ENCODE assay signal across 1 cellular context in the genomic region with DNA sequence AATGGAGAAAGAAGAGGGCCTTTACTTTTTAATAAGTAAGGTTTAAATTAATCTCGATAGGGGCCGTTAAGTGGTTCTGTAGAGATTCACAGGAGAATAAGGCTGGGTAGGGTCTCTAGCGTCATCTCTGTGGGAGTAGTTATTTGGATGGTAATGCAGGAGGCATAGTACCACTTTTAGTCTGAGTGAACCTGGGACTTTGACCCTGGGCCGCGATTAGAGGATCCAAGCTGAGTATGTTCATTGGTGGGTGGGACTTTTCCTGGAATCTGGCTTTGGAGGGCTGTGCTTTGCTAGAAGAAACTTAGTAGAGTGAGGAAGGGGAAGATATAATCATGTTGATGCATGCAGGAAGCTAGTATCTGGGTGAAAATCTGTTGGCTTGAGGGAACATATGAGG.
TF ChIP-seq lines count a peak whose summit lies in the region.

No MANE protein-coding gene starts in this region.

TF ChIP-seq in HepG2, 621 proteins besides CTCF, POLR2A, EP300 and RAD21 (continued from another document):
- TF ChIP-seq BORCS8-MEF2B (CRISPR knock-in tag; IDR thresholded peaks at IDR 0.05): no peak
- TF ChIP-seq ZSCAN21 (CRISPR knock-in tag; IDR thresholded peaks at IDR 0.05; ENCODE audit: borderline replicate concordance): peak; percentile 57; the same call in 1 of the 2 replicates
- peak; percentile 66 for TF ChIP-seq ZMYM4 (CRISPR knock-in tag; IDR thresholded peaks at IDR 0.05)
- no peak for TF ChIP-seq SOX6 (IDR thresholded peaks at IDR 0.05)
- peak; percentile 28 for TF ChIP-seq SOX6 (CRISPR knock-in tag; IDR thresholded peaks at IDR 0.05)
- TF ChIP-seq ZNF775 (CRISPR knock-in tag; IDR thresholded peaks at IDR 0.05; ENCODE audit: borderline replicate concordance): peak; percentile 59; the same call in 1 of the 2 replicates
- peak; percentile 63; the same call in 1 of the 2 replicates for TF ChIP-seq ZNF644 (CRISPR knock-in tag; IDR thresholded peaks at IDR 0.05; ENCODE audit: low read depth)
- TF ChIP-seq CBX2 (IDR thresholded peaks at IDR 0.05; ENCODE audit: low read depth, low read length): no peak
- TF ChIP-seq CBX2 (CRISPR knock-in tag; IDR thresholded peaks at IDR 0.05; ENCODE audit: low read depth): no peak
- TF ChIP-seq, protein P1, sequence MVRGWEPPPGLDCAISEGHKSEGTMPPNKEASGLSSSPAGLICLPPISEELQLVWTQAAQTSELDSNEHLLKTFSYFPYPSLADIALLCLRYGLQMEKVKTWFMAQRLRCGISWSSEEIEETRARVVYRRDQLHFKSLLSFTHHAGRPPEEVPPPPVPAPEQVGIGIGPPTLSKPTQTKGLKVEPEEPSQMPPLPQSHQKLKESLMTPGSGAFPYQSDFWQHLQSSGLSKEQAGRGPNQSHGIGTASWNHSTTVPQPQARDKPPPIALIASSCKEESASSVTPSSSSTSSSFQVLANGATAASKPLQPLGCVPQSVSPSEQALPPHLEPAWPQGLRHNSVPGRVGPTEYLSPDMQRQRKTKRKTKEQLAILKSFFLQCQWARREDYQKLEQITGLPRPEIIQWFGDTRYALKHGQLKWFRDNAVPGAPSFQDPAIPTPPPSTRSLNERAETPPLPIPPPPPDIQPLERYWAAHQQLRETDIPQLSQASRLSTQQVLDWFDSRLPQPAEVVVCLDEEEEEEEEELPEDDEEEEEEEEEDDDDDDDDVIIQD (CRISPR knock-in tag; IDR thresholded peaks at IDR 0.05; ENCODE audit: low read depth): peak; percentile 82
- peak; percentile 60; the same call in 1 of the 2 replicates for TF ChIP-seq SP5 (CRISPR knock-in tag; IDR thresholded peaks at IDR 0.05; ENCODE audit: borderline replicate concordance, low read depth)
- TF ChIP-seq, protein P2, sequence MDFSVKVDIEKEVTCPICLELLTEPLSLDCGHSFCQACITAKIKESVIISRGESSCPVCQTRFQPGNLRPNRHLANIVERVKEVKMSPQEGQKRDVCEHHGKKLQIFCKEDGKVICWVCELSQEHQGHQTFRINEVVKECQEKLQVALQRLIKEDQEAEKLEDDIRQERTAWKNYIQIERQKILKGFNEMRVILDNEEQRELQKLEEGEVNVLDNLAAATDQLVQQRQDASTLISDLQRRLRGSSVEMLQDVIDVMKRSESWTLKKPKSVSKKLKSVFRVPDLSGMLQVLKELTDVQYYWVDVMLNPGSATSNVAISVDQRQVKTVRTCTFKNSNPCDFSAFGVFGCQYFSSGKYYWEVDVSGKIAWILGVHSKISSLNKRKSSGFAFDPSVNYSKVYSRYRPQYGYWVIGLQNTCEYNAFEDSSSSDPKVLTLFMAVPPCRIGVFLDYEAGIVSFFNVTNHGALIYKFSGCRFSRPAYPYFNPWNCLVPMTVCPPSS (IDR thresholded peaks at IDR 0.05): no peak
- TF ChIP-seq FOXK1 (CRISPR knock-in tag; IDR thresholded peaks at IDR 0.05; ENCODE audit: borderline replicate concordance, low read depth): no peak
- peak; percentile 75 for TF ChIP-seq NCOR1 (IDR thresholded peaks at IDR 0.05; ENCODE audit: borderline replicate concordance, low read length)
- TF ChIP-seq GATAD2A (CRISPR knock-in tag; IDR thresholded peaks at IDR 0.05): peak; percentile 74
- no peak for TF ChIP-seq PRMT3 (CRISPR knock-in tag; IDR thresholded peaks at IDR 0.05; ENCODE audit: borderline replicate concordance, low read depth)
- 0 out of 2 replicates have a peak, but pooled peaks have one; percentile 37 for TF ChIP-seq ELF3 (CRISPR knock-in tag; IDR thresholded peaks at IDR 0.05)
- peak; percentile 60; the same call in 1 of the 2 replicates for TF ChIP-seq HMG20A (CRISPR knock-in tag; IDR thresholded peaks at IDR 0.05; ENCODE audit: borderline replicate concordance)
- peak; percentile 43; the same call in 1 of the 2 replicates for TF ChIP-seq NCOA2 (CRISPR knock-in tag; IDR thresholded peaks at IDR 0.05)
- TF ChIP-seq ZBTB7B (CRISPR knock-in tag; IDR thresholded peaks at IDR 0.05): peak; percentile 61; the same call in 1 of the 2 replicates
- 0 out of 2 replicates have a peak, but pooled peaks have one; percentile 33 for TF ChIP-seq ZNF615 (CRISPR knock-in tag; IDR thresholded peaks at IDR 0.05; ENCODE audit: borderline replicate concordance)
- TF ChIP-seq, protein P3, sequence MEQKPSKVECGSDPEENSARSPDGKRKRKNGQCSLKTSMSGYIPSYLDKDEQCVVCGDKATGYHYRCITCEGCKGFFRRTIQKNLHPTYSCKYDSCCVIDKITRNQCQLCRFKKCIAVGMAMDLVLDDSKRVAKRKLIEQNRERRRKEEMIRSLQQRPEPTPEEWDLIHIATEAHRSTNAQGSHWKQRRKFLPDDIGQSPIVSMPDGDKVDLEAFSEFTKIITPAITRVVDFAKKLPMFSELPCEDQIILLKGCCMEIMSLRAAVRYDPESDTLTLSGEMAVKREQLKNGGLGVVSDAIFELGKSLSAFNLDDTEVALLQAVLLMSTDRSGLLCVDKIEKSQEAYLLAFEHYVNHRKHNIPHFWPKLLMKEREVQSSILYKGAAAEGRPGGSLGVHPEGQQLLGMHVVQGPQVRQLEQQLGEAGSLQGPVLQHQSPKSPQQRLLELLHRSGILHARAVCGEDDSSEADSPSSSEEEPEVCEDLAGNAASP (CRISPR knock-in tag; IDR thresholded peaks at IDR 0.05; ENCODE audit: borderline replicate concordance): 0 out of 2 replicates have a peak, but pooled peaks have one; percentile 24
- no peak for TF ChIP-seq ISL2 (CRISPR knock-in tag; IDR thresholded peaks at IDR 0.05)
- TF ChIP-seq RXRB (CRISPR knock-in tag; IDR thresholded peaks at IDR 0.05; ENCODE audit: borderline replicate concordance): 0 out of 2 replicates have a peak, but pooled peaks have one; percentile 45
- TF ChIP-seq, protein P4, sequence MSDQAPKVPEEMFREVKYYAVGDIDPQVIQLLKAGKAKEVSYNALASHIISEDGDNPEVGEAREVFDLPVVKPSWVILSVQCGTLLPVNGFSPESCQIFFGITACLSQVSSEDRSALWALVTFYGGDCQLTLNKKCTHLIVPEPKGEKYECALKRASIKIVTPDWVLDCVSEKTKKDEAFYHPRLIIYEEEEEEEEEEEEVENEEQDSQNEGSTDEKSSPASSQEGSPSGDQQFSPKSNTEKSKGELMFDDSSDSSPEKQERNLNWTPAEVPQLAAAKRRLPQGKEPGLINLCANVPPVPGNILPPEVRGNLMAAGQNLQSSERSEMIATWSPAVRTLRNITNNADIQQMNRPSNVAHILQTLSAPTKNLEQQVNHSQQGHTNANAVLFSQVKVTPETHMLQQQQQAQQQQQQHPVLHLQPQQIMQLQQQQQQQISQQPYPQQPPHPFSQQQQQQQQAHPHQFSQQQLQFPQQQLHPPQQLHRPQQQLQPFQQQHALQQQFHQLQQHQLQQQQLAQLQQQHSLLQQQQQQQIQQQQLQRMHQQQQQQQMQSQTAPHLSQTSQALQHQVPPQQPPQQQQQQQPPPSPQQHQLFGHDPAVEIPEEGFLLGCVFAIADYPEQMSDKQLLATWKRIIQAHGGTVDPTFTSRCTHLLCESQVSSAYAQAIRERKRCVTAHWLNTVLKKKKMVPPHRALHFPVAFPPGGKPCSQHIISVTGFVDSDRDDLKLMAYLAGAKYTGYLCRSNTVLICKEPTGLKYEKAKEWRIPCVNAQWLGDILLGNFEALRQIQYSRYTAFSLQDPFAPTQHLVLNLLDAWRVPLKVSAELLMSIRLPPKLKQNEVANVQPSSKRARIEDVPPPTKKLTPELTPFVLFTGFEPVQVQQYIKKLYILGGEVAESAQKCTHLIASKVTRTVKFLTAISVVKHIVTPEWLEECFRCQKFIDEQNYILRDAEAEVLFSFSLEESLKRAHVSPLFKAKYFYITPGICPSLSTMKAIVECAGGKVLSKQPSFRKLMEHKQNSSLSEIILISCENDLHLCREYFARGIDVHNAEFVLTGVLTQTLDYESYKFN (CRISPR knock-in tag; conservative IDR thresholded peaks at IDR 0.05): peak; percentile 74
